Comparison of ENCODE assay signal across 8 cellular contexts in genomic region chr14:79278798-79279644, GRCh38.
DNase-seq lines count a peak whose midpoint lies in the region; ATAC-seq and TF ChIP-seq lines count a peak whose summit lies in the region.

No MANE protein-coding gene starts in this region.

- H3K9ac ChIP-seq in IMR-90 (ENCODE audit: low read depth, low read length) (peak overlapping the region; percentile 19; the same call in 1 of the 2 replicates), SK-N-MC (ENCODE audit: insufficient read length) (no peak overlapping the region), muscle layer of colon (ENCODE audit: low read length) (no peak overlapping the region)

- H3K4me2 ChIP-seq in IMR-90 (ENCODE audit: low read depth, low read length) = peak overlapping the region; percentile 89

- TF ChIP-seq RAD21 in IMR-90 (IDR thresholded peaks at IDR 0.05; ENCODE audit: low read length) = no peak; the same call in 1 of the 2 replicates

- no peak overlapping the region for H2BK15ac ChIP-seq in IMR-90 (ENCODE audit: low read depth, low read length)

- 0% methylated on average over 27 of the region's 67 CpGs; no CpG with 5 or more reads in 1 of the 2 experiments for WGBS in IMR-90 (ENCODE audit: extremely low coverage in 2 of 2, insufficient read length in 1 of 2), 2 experiments

- no peak overlapping the region for H2BK20ac ChIP-seq in IMR-90 (ENCODE audit: low read depth, low read length)

- H3K4me3 ChIP-seq in IMR-90 (ENCODE audit: insufficient read depth, low read depth, low read length) (peak overlapping the region; percentile 88), SK-N-MC (peak overlapping the region; percentile 62), fibroblast of pulmonary artery (replicated peaks; ENCODE audit: low read depth, low read length) (peak overlapping the region; percentile 64), muscle layer of colon (ENCODE audit: low read depth in 1 of 2, low read length in 2 of 2) (peak overlapping the region; percentile 74 to 86)

- H3K4me1 ChIP-seq in IMR-90 (ENCODE audit: control insufficient read depth, insufficient read depth, low read length) (peaks cover 1% of the 10 kb centered on the region; the same call in 1 of the 2 replicates), muscle layer of colon (ENCODE audit: insufficient read depth, low read length) (no peaks in the 10 kb centered on the region)

- peak; percentile 97 for DNase-seq in DMS79 treated with DMSO at 0.1 percent for 48 hours (lab: John Stamatoyannopoulos, UW)
- peak; percentile 92 for DNase-seq in IMR-90
- DNase-seq in SK-N-MC (ENCODE audit: low read depth, low spot score) = no peak
- DNase-seq in fibroblast of pulmonary artery (ENCODE audit: low read depth) = peak; percentile 87

- CTCF ChIA-PET in IMR-90 (lab: Yijun Ruan, JAX) = no interaction called here

- no peak overlapping the region for H2BK5ac ChIP-seq in IMR-90 (ENCODE audit: low read depth, low read length, poor library complexity, severe bottlenecking)

- intact Hi-C loops in IMR-90 (cut with micrococcal nuclease) = loop anchor here (1.0 to 10.0 kb wide), 6 partner anchors 90 to 576 kb away; no protein-coding TSS in a partner anchor

- no peak overlapping the region; the same call in 1 of the 2 replicates for H3K56ac ChIP-seq in IMR-90 (ENCODE audit: extremely low read depth, insufficient read depth, low read length)

- no peak overlapping the region for H3K4ac ChIP-seq in IMR-90 (ENCODE audit: low read depth, low read length)

- H3K23ac ChIP-seq in IMR-90 (ENCODE audit: low read depth, low read length) = peak overlapping the region; percentile 10; the same call in 1 of the 2 replicates

- H2BK120ac ChIP-seq in IMR-90 (ENCODE audit: low read depth, low read length) = no peak overlapping the region; the same call in 1 of the 2 replicates

- H3K9me1 ChIP-seq in IMR-90 (ENCODE audit: insufficient read depth, low read length) = peaks cover 5% of the 10 kb centered on the region; the same call in 1 of the 2 replicates

- peak; percentile 100 for ATAC-seq in IMR-90 (ENCODE audit: low read depth)
- no peak for ATAC-seq in HG03571 (IDR thresholded peaks at IDR 0.05; ENCODE audit: unreplicated experiment)
- ATAC-seq in GM19463 (IDR thresholded peaks at IDR 0.05; ENCODE audit: unreplicated experiment) = no peak
- ATAC-seq in GM21423 (IDR thresholded peaks at IDR 0.05; ENCODE audit: unreplicated experiment) = no peak

- POLR2A ChIA-PET in IMR-90 (lab: Charles Lee; ENCODE audit: unreplicated experiment) = interaction anchor here (0.5 kb wide), 1 partner anchor 466 kb away, joined by 5 read pairs; no protein-coding TSS in a partner anchor

- 0 out of 4 replicates have a peak, but pooled peaks cover 0 to 3% of the 10 kb centered on the region in 2 experiments for H3K79me1 ChIP-seq in IMR-90 (ENCODE audit: low read depth in 1 of 2, low read length in 2 of 2)

- no TSS peak for BruUV-seq in IMR-90 (replicated peaks; lab: Mats Ljungman, UMichigan)

- H3K27me3 ChIP-seq in IMR-90 (ENCODE audit: control insufficient read depth, insufficient read depth, low read length) = peaks cover 20% of the 10 kb centered on the region
- H3K27me3 ChIP-seq in muscle layer of colon (ENCODE audit: control insufficient read depth in 1 of 2, insufficient read depth in 2 of 2, low read length in 2 of 2) = peaks cover 0 to 4% of the 10 kb centered on the region in 2 donors

- H3K9me3 ChIP-seq in IMR-90 (ENCODE audit: control insufficient read depth, insufficient read depth, low read length) = no peaks in the 10 kb centered on the region
- no peaks in the 10 kb centered on the region for H3K9me3 ChIP-seq in SK-N-MC (ENCODE audit: low read depth, low read length)
- no peaks in the 10 kb centered on the region for H3K9me3 ChIP-seq in muscle layer of colon (ENCODE audit: low read length)

- H3K36me3 ChIP-seq in IMR-90 (ENCODE audit: control insufficient read depth, insufficient read depth, low read length) (no peaks in the 10 kb centered on the region), SK-N-MC (ENCODE audit: insufficient read depth, low read length) (no peaks in the 10 kb centered on the region), muscle layer of colon (ENCODE audit: insufficient read depth, low read length) (no peaks in the 10 kb centered on the region)

- no peaks in the 10 kb centered on the region for H4K20me1 ChIP-seq in IMR-90 (ENCODE audit: insufficient read depth, low read length)

- no peak overlapping the region for H3K18ac ChIP-seq in IMR-90 (ENCODE audit: low read depth, low read length)

- dilution Hi-C loops in IMR-90 (cut with HindIII; ENCODE audit: low sequenced_read_pairs, unreplicated experiment) = no loop called here

- H3K27ac ChIP-seq in IMR-90 (ENCODE audit: insufficient read depth, low read length) (no peak overlapping the region), SK-N-MC (no peak overlapping the region), muscle layer of colon (ENCODE audit: low read depth, low read length) (peak overlapping the region; percentile 66)

- H4K8ac ChIP-seq in IMR-90 (ENCODE audit: low read depth in 2 of 2, low read length in 2 of 2) = no peak overlapping the region

- no peak for TF ChIP-seq CTCF in IMR-90 (conservative IDR thresholded peaks at IDR 0.05; ENCODE audit: low read depth, low read length)
- no peak for TF ChIP-seq CTCF in fibroblast of pulmonary artery (IDR thresholded peaks at IDR 0.05; ENCODE audit: low read length, missing control alignments)

- H2AK9ac ChIP-seq in IMR-90 (replicated peaks; ENCODE audit: low read depth, low read length, poor library complexity) = peak overlapping the region; percentile 80

- H4K5ac ChIP-seq in IMR-90 (ENCODE audit: low read depth, low read length) = no peak overlapping the region

- no peak overlapping the region for H2AK5ac ChIP-seq in IMR-90 (ENCODE audit: low read depth, low read length)

- no peak overlapping the region for H3K14ac ChIP-seq in IMR-90 (replicated peaks; ENCODE audit: low read depth, low read length)

- peak overlapping the region; percentile 97 for H2AFZ ChIP-seq in IMR-90 (replicated peaks; ENCODE audit: low read length, poor library complexity)

- TF ChIP-seq POLR2A in IMR-90 (IDR thresholded peaks at IDR 0.05; ENCODE audit: low read depth, low read length) = no peak

- no peak overlapping the region for H4K91ac ChIP-seq in IMR-90 (ENCODE audit: insufficient read depth, low read depth, low read length)

- in situ Hi-C loops in IMR-90 (cut with MboI; ENCODE audit: low sequenced_read_pairs) = no loop called here

TF ChIP-seq in IMR-90, 13 proteins besides CTCF, POLR2A, EP300 and RAD21:
- TF ChIP-seq FOS (IDR thresholded peaks at IDR 0.05; ENCODE audit: low read depth, low read length) (no peak), MAFK (IDR thresholded peaks at IDR 0.05; ENCODE audit: low read depth, low read length) (no peak), MAZ (IDR thresholded peaks at IDR 0.05; ENCODE audit: borderline replicate concordance, low read depth, low read length) (peak; percentile 42; the same call in 1 of the 2 replicates), USF2 (IDR thresholded peaks at IDR 0.05; ENCODE audit: low read depth, low read length) (no peak), BHLHE40 (IDR thresholded peaks at IDR 0.05; ENCODE audit: low read depth, low read length) (0 out of 2 replicates have a peak, but pooled peaks have one; percentile 5), CEBPB (IDR thresholded peaks at IDR 0.05; ENCODE audit: low read depth, low read length) (no peak), RCOR1 (IDR thresholded peaks at IDR 0.05; ENCODE audit: insufficient replicate concordance, low read length) (no peak), CHD1 (IDR thresholded peaks at IDR 0.05; ENCODE audit: low read depth, low read length) (no peak), MXI1 (IDR thresholded peaks at IDR 0.05; ENCODE audit: borderline replicate concordance, low read depth, low read length) (peak; percentile 65; the same call in 1 of the 2 replicates)
- TF ChIP-seq, protein P1, sequence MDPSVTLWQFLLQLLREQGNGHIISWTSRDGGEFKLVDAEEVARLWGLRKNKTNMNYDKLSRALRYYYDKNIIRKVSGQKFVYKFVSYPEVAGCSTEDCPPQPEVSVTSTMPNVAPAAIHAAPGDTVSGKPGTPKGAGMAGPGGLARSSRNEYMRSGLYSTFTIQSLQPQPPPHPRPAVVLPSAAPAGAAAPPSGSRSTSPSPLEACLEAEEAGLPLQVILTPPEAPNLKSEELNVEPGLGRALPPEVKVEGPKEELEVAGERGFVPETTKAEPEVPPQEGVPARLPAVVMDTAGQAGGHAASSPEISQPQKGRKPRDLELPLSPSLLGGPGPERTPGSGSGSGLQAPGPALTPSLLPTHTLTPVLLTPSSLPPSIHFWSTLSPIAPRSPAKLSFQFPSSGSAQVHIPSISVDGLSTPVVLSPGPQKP (IDR thresholded peaks at IDR 0.05; ENCODE audit: borderline replicate concordance, low read depth, low read length) = no peak
